ENCODE assay signal across 1 cellular context in the genomic region with DNA sequence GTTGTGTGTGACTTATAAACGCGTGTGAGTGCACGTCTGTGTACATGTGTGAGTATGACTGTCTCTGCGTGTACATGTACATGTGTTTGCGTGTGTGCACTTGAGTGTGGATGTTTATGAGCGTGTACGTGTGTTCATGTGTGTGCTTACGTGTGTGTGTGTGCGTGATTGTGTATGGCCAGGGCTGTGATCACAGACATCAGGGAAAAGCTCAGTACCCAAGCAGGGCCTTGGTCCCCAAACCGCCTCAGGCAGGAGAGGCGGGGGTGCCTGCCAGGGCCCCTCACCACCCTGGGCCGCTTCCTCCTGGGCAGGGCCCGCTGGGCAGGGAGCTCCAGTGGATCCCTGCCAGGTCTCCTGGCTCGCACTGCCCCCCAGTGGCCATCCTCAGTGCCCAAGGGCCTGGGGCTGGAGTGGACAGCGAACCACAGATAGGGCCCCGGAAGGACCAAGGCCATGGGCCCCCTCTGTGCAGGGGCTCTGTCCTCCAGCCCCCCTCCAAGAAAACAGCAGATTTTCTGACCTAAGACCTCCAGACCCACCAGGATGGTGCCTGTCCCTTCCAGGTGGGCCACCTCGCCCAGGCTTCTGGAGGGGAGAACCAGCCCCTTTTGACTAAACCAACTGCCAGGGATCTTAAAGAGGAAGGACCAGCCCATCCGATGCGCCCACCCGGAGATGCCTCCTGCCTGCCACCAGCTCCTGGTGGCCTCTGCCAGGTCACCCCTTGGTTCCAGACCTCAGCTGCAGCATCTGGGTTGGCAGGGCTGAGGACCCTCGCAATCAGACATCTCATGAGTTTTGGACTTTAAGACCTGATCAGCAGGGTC.
A peak's percentile ranks its signal among the peaks of the same experiment; 100 is the strongest.
TF ChIP-seq lines count a peak whose summit lies in the region.

No MANE protein-coding gene starts in this region.

TF ChIP-seq in HepG2, 621 proteins besides CTCF, POLR2A, EP300 and RAD21 (continued from another document and continues in another):
- TF ChIP-seq ZNF710 (CRISPR knock-in tag; IDR thresholded peaks at IDR 0.05; ENCODE audit: borderline replicate concordance) (peak; percentile 40; the same call in 1 of the 2 replicates), ZBTB7B (CRISPR knock-in tag; IDR thresholded peaks at IDR 0.05) (0 out of 2 replicates have a peak, but pooled peaks have one; percentile 59), ZFP91 (CRISPR knock-in tag; IDR thresholded peaks at IDR 0.05; ENCODE audit: borderline replicate concordance) (peak; percentile 86), KDM4B (CRISPR knock-in tag; IDR thresholded peaks at IDR 0.05) (0 out of 2 replicates have a peak, but pooled peaks have one; percentile 60), ESRRA (CRISPR knock-in tag; IDR thresholded peaks at IDR 0.05; ENCODE audit: low read depth) (peak; percentile 66; the same call in 1 of the 2 replicates), PAWR (CRISPR knock-in tag; IDR thresholded peaks at IDR 0.05; ENCODE audit: borderline replicate concordance) (no peak), MTA1 (CRISPR knock-in tag; IDR thresholded peaks at IDR 0.05; ENCODE audit: borderline replicate concordance) (peak; percentile 75; the same call in 1 of the 2 replicates), NR1H2 (CRISPR knock-in tag; IDR thresholded peaks at IDR 0.05; ENCODE audit: borderline replicate concordance, low read depth) (no peak), SMC3 (IDR thresholded peaks at IDR 0.05; ENCODE audit: low read length) (peak; percentile 49; the same call in 1 of the 2 replicates), ZNF354B (CRISPR knock-in tag; IDR thresholded peaks at IDR 0.05) (no peak), YEATS2 (CRISPR knock-in tag; IDR thresholded peaks at IDR 0.05; ENCODE audit: borderline replicate concordance) (no peak), SRSF1 (optimal IDR thresholded peaks at IDR 0.05; ENCODE audit: low read depth, low read length) (peak; percentile 71), ZNF317 (CRISPR knock-in tag; IDR thresholded peaks at IDR 0.05) (peak; percentile 53; the same call in 1 of the 2 replicates), SMAD3 (CRISPR knock-in tag; IDR thresholded peaks at IDR 0.05) (peak; percentile 48; the same call in 1 of the 2 replicates), HDAC2 (CRISPR knock-in tag; IDR thresholded peaks at IDR 0.05) (peak; percentile 33; the same call in 1 of the 2 replicates), ZNF335 (CRISPR knock-in tag; IDR thresholded peaks at IDR 0.05) (0 out of 2 replicates have a peak, but pooled peaks have one; percentile 22), ZNF205 (CRISPR knock-in tag; IDR thresholded peaks at IDR 0.05) (0 out of 2 replicates have a peak, but pooled peaks have one; percentile 39), MED1 (CRISPR knock-in tag; IDR thresholded peaks at IDR 0.05) (no peak), ETV5 (CRISPR knock-in tag; IDR thresholded peaks at IDR 0.05; ENCODE audit: borderline replicate concordance) (0 out of 2 replicates have a peak, but pooled peaks have one; percentile 22), ZBTB7A (CRISPR knock-in tag; IDR thresholded peaks at IDR 0.05) (peak; percentile 79; the same call in 1 of the 2 replicates), ZNF501 (CRISPR knock-in tag; IDR thresholded peaks at IDR 0.05) (0 out of 2 replicates have a peak, but pooled peaks have one; percentile 13), HCFC1 (IDR thresholded peaks at IDR 0.05; ENCODE audit: low read depth, low read length) (no peak), ZSCAN31 (CRISPR knock-in tag; IDR thresholded peaks at IDR 0.05; ENCODE audit: low read depth) (peak; percentile 54; the same call in 1 of the 2 replicates), NONO (IDR thresholded peaks at IDR 0.05) (no peak), NONO (CRISPR knock-in tag; conservative IDR thresholded peaks at IDR 0.05) (peak; percentile 67), SNAPC5 (CRISPR knock-in tag; IDR thresholded peaks at IDR 0.05; ENCODE audit: borderline replicate concordance) (no peak), XRCC5 (optimal IDR thresholded peaks at IDR 0.05; ENCODE audit: low read length) (peak; percentile 80), ZNF275 (CRISPR knock-in tag; IDR thresholded peaks at IDR 0.05; ENCODE audit: borderline replicate concordance) (0 out of 2 replicates have a peak, but pooled peaks have one; percentile 24), THAP9 (CRISPR knock-in tag; IDR thresholded peaks at IDR 0.05; ENCODE audit: borderline replicate concordance) (peak; percentile 37; the same call in 1 of the 2 replicates), KDM2A (CRISPR knock-in tag; IDR thresholded peaks at IDR 0.05; ENCODE audit: borderline replicate concordance, low read depth) (peak; percentile 65; the same call in 1 of the 2 replicates)
- TF ChIP-seq, protein P1, sequence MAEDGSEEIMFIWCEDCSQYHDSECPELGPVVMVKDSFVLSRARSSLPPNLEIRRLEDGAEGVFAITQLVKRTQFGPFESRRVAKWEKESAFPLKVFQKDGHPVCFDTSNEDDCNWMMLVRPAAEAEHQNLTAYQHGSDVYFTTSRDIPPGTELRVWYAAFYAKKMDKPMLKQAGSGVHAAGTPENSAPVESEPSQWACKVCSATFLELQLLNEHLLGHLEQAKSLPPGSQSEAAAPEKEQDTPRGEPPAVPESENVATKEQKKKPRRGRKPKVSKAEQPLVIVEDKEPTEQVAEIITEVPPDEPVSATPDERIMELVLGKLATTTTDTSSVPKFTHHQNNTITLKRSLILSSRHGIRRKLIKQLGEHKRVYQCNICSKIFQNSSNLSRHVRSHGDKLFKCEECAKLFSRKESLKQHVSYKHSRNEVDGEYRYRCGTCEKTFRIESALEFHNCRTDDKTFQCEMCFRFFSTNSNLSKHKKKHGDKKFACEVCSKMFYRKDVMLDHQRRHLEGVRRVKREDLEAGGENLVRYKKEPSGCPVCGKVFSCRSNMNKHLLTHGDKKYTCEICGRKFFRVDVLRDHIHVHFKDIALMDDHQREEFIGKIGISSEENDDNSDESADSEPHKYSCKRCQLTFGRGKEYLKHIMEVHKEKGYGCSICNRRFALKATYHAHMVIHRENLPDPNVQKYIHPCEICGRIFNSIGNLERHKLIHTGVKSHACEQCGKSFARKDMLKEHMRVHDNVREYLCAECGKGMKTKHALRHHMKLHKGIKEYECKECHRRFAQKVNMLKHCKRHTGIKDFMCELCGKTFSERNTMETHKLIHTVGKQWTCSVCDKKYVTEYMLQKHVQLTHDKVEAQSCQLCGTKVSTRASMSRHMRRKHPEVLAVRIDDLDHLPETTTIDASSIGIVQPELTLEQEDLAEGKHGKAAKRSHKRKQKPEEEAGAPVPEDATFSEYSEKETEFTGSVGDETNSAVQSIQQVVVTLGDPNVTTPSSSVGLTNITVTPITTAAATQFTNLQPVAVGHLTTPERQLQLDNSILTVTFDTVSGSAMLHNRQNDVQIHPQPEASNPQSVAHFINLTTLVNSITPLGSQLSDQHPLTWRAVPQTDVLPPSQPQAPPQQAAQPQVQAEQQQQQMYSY (CRISPR knock-in tag; IDR thresholded peaks at IDR 0.05): no peak
- TF ChIP-seq, protein P2, sequence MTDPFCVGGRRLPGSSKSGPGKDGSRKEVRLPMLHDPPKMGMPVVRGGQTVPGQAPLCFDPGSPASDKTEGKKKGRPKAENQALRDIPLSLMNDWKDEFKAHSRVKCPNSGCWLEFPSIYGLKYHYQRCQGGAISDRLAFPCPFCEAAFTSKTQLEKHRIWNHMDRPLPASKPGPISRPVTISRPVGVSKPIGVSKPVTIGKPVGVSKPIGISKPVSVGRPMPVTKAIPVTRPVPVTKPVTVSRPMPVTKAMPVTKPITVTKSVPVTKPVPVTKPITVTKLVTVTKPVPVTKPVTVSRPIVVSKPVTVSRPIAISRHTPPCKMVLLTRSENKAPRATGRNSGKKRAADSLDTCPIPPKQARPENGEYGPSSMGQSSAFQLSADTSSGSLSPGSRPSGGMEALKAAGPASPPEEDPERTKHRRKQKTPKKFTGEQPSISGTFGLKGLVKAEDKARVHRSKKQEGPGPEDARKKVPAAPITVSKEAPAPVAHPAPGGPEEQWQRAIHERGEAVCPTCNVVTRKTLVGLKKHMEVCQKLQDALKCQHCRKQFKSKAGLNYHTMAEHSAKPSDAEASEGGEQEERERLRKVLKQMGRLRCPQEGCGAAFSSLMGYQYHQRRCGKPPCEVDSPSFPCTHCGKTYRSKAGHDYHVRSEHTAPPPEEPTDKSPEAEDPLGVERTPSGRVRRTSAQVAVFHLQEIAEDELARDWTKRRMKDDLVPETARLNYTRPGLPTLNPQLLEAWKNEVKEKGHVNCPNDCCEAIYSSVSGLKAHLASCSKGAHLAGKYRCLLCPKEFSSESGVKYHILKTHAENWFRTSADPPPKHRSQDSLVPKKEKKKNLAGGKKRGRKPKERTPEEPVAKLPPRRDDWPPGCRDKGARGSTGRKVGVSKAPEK (CRISPR knock-in tag; IDR thresholded peaks at IDR 0.05; ENCODE audit: borderline replicate concordance): peak; percentile 10; the same call in 1 of the 2 replicates
- TF ChIP-seq, protein P3, sequence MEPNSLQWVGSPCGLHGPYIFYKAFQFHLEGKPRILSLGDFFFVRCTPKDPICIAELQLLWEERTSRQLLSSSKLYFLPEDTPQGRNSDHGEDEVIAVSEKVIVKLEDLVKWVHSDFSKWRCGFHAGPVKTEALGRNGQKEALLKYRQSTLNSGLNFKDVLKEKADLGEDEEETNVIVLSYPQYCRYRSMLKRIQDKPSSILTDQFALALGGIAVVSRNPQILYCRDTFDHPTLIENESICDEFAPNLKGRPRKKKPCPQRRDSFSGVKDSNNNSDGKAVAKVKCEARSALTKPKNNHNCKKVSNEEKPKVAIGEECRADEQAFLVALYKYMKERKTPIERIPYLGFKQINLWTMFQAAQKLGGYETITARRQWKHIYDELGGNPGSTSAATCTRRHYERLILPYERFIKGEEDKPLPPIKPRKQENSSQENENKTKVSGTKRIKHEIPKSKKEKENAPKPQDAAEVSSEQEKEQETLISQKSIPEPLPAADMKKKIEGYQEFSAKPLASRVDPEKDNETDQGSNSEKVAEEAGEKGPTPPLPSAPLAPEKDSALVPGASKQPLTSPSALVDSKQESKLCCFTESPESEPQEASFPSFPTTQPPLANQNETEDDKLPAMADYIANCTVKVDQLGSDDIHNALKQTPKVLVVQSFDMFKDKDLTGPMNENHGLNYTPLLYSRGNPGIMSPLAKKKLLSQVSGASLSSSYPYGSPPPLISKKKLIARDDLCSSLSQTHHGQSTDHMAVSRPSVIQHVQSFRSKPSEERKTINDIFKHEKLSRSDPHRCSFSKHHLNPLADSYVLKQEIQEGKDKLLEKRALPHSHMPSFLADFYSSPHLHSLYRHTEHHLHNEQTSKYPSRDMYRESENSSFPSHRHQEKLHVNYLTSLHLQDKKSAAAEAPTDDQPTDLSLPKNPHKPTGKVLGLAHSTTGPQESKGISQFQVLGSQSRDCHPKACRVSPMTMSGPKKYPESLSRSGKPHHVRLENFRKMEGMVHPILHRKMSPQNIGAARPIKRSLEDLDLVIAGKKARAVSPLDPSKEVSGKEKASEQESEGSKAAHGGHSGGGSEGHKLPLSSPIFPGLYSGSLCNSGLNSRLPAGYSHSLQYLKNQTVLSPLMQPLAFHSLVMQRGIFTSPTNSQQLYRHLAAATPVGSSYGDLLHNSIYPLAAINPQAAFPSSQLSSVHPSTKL (CRISPR knock-in tag; IDR thresholded peaks at IDR 0.05): peak; percentile 46
